ENCODE assay signal across 12 cellular contexts in the genomic region with DNA sequence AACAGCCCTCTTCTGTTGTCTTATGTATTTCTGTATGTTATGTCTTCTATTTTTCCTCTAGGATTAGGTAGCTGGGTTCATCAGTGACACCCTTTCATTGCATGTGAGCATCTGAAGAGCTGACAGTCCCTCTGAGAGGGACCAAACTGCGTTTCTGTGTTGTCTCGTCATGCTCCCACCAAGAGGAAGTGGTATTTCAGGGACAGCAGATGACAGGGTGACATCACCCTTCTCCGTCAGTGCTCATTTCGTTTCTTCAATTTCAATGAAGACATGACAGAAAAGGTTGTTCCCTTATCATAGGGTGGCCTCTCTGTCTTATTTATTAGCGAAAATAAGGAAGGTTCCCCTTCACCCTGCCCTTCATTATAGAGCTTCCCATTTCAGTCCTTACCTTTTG.
A peak's percentile ranks its signal among the peaks of the same experiment; 100 is the strongest.
DNase-seq lines count a peak whose midpoint lies in the region; ATAC-seq and TF ChIP-seq lines count a peak whose summit lies in the region.
"Had no signal": no experiment of that assay in that cellular context is flagged by ENCODE, and none has a peak within 500 bp of the region (broad histone marks: within the 10 kb centered on the region; RNA-seq: fewer than 3 reads in every experiment).

No MANE protein-coding gene starts in this region.

- no peaks in the 10 kb centered on the region for H3K4me1 ChIP-seq in CD8-positive, alpha-beta T cell (ENCODE audit: insufficient read depth, low read length)

- H3K4me1 Mint-ChIP-seq in CD8-positive, alpha-beta T cell (ENCODE audit: low read depth) = peaks cover 3% of the 10 kb centered on the region
- H3K4me1 Mint-ChIP-seq in activated naive CD8-positive, alpha-beta T cell treated with anti-CD3 and anti-CD28 coated beads for 36 hours = peaks cover 4% of the 10 kb centered on the region
- H3K4me1 Mint-ChIP-seq: CD4-positive, alpha-beta memory T cell had no signal

- H3K36me3 ChIP-seq in CD8-positive, alpha-beta T cell (ENCODE audit: insufficient read depth, low read length) = no peaks in the 10 kb centered on the region

- no peak overlapping the region for H3K27ac Mint-ChIP-seq in CD8-positive, alpha-beta T cell
- no peak overlapping the region for H3K27ac Mint-ChIP-seq in activated naive CD8-positive, alpha-beta T cell treated with anti-CD3 and anti-CD28 coated beads for 36 hours
- H3K27ac Mint-ChIP-seq: CD4-positive, alpha-beta memory T cell had no signal

- intact Hi-C loops in CD8-positive, alpha-beta T cell (cut with DNase I, micrococcal nuclease) = no loop called here

- H3K27ac ChIP-seq in CD8-positive, alpha-beta T cell (ENCODE audit: low read depth, low read length) = no peak overlapping the region

- no peaks in the 10 kb centered on the region for H3K27me3 ChIP-seq in CD8-positive, alpha-beta T cell (ENCODE audit: insufficient read depth, low read length)

- H3K4me3 Mint-ChIP-seq in CD8-positive, alpha-beta T cell = no peak overlapping the region
- no peak overlapping the region for H3K4me3 Mint-ChIP-seq in activated naive CD8-positive, alpha-beta T cell treated with anti-CD3 and anti-CD28 coated beads for 36 hours
- H3K4me3 Mint-ChIP-seq: CD4-positive, alpha-beta memory T cell had no signal

- peaks cover 4% of the 10 kb centered on the region for H3K27me3 Mint-ChIP-seq in CD8-positive, alpha-beta T cell (ENCODE audit: low read depth)
- peaks cover 10% of the 10 kb centered on the region for H3K27me3 Mint-ChIP-seq in activated naive CD8-positive, alpha-beta T cell treated with anti-CD3 and anti-CD28 coated beads for 36 hours

- POLR2A ChIA-PET in CD8-positive, alpha-beta T cell (lab: Charles Lee) = no interaction called here

- no peaks in the 10 kb centered on the region for H3K9me3 Mint-ChIP-seq in CD8-positive, alpha-beta T cell
- no peaks in the 10 kb centered on the region for H3K9me3 Mint-ChIP-seq in activated naive CD8-positive, alpha-beta T cell treated with anti-CD3 and anti-CD28 coated beads for 36 hours
- H3K9me3 Mint-ChIP-seq: CD4-positive, alpha-beta memory T cell had no signal

- H3K9me3 ChIP-seq in CD8-positive, alpha-beta T cell (ENCODE audit: low read length) = no peaks in the 10 kb centered on the region

- CTCF ChIA-PET in CD8-positive, alpha-beta T cell (lab: Charles Lee) = no interaction called here

- peak; percentile 38 for ATAC-seq in CD8-positive, alpha-beta T cell
- ATAC-seq in GM19397 (IDR thresholded peaks at IDR 0.05; ENCODE audit: unreplicated experiment) = peak; percentile 67
- peak; percentile 64 for ATAC-seq in HG03159 (IDR thresholded peaks at IDR 0.05; ENCODE audit: unreplicated experiment)

- no peak for DNase-seq in CD8-positive, alpha-beta T cell
- DNase-seq in activated naive CD8-positive, alpha-beta T cell treated with anti-CD3 and anti-CD28 coated beads for 36 hours = peak; percentile 9
- DNase-seq in DMS153 (lab: John Stamatoyannopoulos, UW) = no peak
- no peak for DNase-seq in HPDE6-E6E7 (ENCODE audit: extremely low spot score)
- DNase-seq in AG08395 (ENCODE audit: low spot score) = no peak
- DNase-seq in activated CD4-positive, alpha-beta T cell treated with anti-CD3 and anti-CD28 coated beads for 4 hours = no peak
- DNase-seq: activated T-cell treated with anti-CD3 and anti-CD28 coated beads for 4 hours; CD4-positive, alpha-beta memory T cell; SHP77 treated with DMSO at 0.1 percent for 48 hours; stimulated activated CD4-positive, alpha-beta T cell treated with anti-CD3 and anti-CD28 coated beads, Interleukin-2, amount 100 ng/mL, for 24 hours had no signal

- H3K36me3 Mint-ChIP-seq in CD8-positive, alpha-beta T cell = no peaks in the 10 kb centered on the region
- H3K36me3 Mint-ChIP-seq in activated naive CD8-positive, alpha-beta T cell treated with anti-CD3 and anti-CD28 coated beads for 36 hours = no peaks in the 10 kb centered on the region
- H3K36me3 Mint-ChIP-seq: CD4-positive, alpha-beta memory T cell had no signal

- no peak for TF ChIP-seq CTCF in CD8-positive, alpha-beta T cell (IDR thresholded peaks at IDR 0.05)

- no peak overlapping the region for H3K4me3 ChIP-seq in CD8-positive, alpha-beta T cell (ENCODE audit: low read depth, low read length)
